In the genomic region with DNA sequence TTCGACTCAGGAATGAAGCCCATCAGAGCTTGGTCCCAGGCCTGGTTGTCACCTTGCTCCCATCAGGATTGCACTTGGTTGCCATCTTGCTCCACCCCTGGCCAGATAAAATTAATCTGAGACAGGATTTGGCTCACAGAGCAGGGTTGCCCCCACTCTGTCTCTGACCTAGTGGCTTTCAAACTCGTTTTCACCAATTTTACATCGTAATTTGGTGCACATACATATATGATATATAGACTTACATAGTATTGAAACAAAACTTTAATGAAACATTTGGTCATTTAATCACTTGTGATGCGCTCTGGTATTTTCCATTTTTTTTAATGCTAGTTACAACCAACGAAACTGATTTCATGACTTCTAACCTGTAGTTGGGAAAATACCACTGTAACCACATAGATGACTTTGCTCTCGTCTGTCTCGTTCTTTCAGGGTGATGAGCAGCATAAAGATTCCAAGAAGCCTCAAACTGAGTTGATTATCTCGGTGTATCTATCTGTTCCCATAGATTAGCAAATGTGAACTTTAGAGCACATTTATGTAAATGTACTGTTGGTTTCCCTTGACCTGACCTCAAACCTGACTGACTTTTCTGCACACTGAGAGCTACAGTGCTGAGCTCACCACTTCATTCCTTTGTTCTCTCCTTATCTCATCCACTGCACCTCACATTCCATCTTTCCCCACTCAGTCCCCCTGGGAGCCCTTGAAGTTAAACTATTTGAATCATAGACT, we compare ENCODE assay signal across 1 cellular context.
TF ChIP-seq lines count a peak whose summit lies in the region.

No MANE protein-coding gene starts in this region.

TF ChIP-seq in HepG2, 621 proteins besides CTCF, POLR2A, EP300 and RAD21 (continued from another document):
- TF ChIP-seq SRSF9 (IDR thresholded peaks at IDR 0.05; ENCODE audit: borderline replicate concordance, insufficient read depth, low read depth, low read length, poor library complexity, severe bottlenecking) (no peak), ZNF567 (CRISPR knock-in tag; IDR thresholded peaks at IDR 0.05; ENCODE audit: borderline replicate concordance) (no peak), KLF6 (CRISPR knock-in tag; IDR thresholded peaks at IDR 0.05) (no peak), PHF8 (CRISPR knock-in tag; IDR thresholded peaks at IDR 0.05) (no peak), HOXD1 (CRISPR knock-in tag; IDR thresholded peaks at IDR 0.05) (no peak), ZNF530 (CRISPR knock-in tag; IDR thresholded peaks at IDR 0.05; ENCODE audit: low read depth) (no peak), SALL1 (CRISPR knock-in tag; IDR thresholded peaks at IDR 0.05) (no peak), ARNTL (CRISPR knock-in tag; IDR thresholded peaks at IDR 0.05) (no peak), IKZF1 (IDR thresholded peaks at IDR 0.05) (no peak), ZBTB37 (CRISPR knock-in tag; IDR thresholded peaks at IDR 0.05) (no peak), ETV6 (CRISPR knock-in tag; conservative IDR thresholded peaks at IDR 0.05) (no peak), ZNF317 (CRISPR knock-in tag; IDR thresholded peaks at IDR 0.05) (no peak), NFATC3 (CRISPR knock-in tag; IDR thresholded peaks at IDR 0.05) (no peak)
